In genomic region chr11:130123414-130124040, GRCh38 we compare ENCODE assay signal across 13 cellular contexts. TPM values are rescaled to one million over a fixed set of nuclear protein-coding genes. Genes with fewer than 3 reads are reported as not detected.
DNase-seq lines count a peak whose midpoint lies in the region; ATAC-seq and TF ChIP-seq lines count a peak whose summit lies in the region.
"Had no signal": no experiment of that assay in that cellular context is flagged by ENCODE, and none has a peak within 500 bp of the region (broad histone marks: within the 10 kb centered on the region; RNA-seq: fewer than 3 reads in every experiment).

No MANE protein-coding gene starts in this region.

- H3K9me3 ChIP-seq in right atrium auricular region = no peaks in the 10 kb centered on the region
- H3K9me3 ChIP-seq: uterus had no signal

- CTCF ChIA-PET in activated B cell treated with CpG ODN at 0.5 μM for 24 hours (lab: Charles Lee) = interaction anchor here (1.0 to 4.9 kb wide), 2 partner anchors 9 to 198 kb away, joined by 3 to 27 read pairs; no protein-coding TSS in a partner anchor

- no peak overlapping the region for H3K4me3 ChIP-seq in right atrium auricular region
- H3K4me3 ChIP-seq: uterus had no signal

- H3K9me3 Mint-ChIP-seq in CD14-positive monocyte (peaks cover 0 to 3% (median 0%) of the 10 kb centered on the region in 7 donors), activated B cell treated with CpG ODN at 0.5 μM for 24 hours (no peaks in the 10 kb centered on the region)
- H3K9me3 Mint-ChIP-seq: activated naive CD8-positive, alpha-beta T cell treated with anti-CD3 and anti-CD28 coated beads for 36 hours had no signal

- peaks cover 41% of the 10 kb centered on the region for H3K36me3 ChIP-seq in right atrium auricular region
- H3K36me3 ChIP-seq: uterus had no signal

- peak overlapping the region; percentile 98 to 100 (median 100) for H3K27ac Mint-ChIP-seq in CD14-positive monocyte
- H3K27ac Mint-ChIP-seq in activated B cell treated with CpG ODN at 0.5 μM for 24 hours = peak overlapping the region; percentile 27
- H3K27ac Mint-ChIP-seq: activated naive CD8-positive, alpha-beta T cell treated with anti-CD3 and anti-CD28 coated beads for 36 hours had no signal

- intact Hi-C loops in CD14-positive monocyte (cut with micrococcal nuclease) (loop anchor here (2.0 to 5.0 kb wide), 4 partner anchors 36 to 121 kb away; partner anchors contain the start of gene PRDM10 (in 1 of the 2)), activated B cell treated with CpG ODN at 0.5 μM for 24 hours (cut with micrococcal nuclease) (no loop called here), sciatic nerve (cut with DNase I) (no loop called here)

- ATAC-seq in activated B cell treated with CpG ODN at 0.5 μM for 24 hours (ENCODE audit: low read depth) = no peak
- ATAC-seq in sciatic nerve = peak; percentile 11
- no peak for ATAC-seq in HG02642 (IDR thresholded peaks at IDR 0.05; ENCODE audit: poor library complexity, unreplicated experiment)

- no peaks in the 10 kb centered on the region for H3K27me3 ChIP-seq in right atrium auricular region
- H3K27me3 ChIP-seq: uterus had no signal

- H3K4me3 Mint-ChIP-seq in CD14-positive monocyte = peak overlapping the region; percentile 54 to 64
- no peak overlapping the region for H3K4me3 Mint-ChIP-seq in activated B cell treated with CpG ODN at 0.5 μM for 24 hours
- H3K4me3 Mint-ChIP-seq: activated naive CD8-positive, alpha-beta T cell treated with anti-CD3 and anti-CD28 coated beads for 36 hours had no signal

- DNase-seq in CD14-positive monocyte (ENCODE audit: low spot score) = no peak
- DNase-seq in activated B cell treated with CpG ODN at 0.5 μM for 24 hours = no peak
- DNase-seq in right atrium auricular region (ENCODE audit: low spot score) = no peak
- no peak for DNase-seq in sciatic nerve (ENCODE audit: low spot score)
- no peak for DNase-seq in AML-193 (lab: John Stamatoyannopoulos, UW)
- DNase-seq in central memory CD4-positive, alpha-beta T cell = no peak
- no peak for DNase-seq in germinal center (ENCODE audit: low spot score)
- DNase-seq: activated naive CD8-positive, alpha-beta T cell treated with anti-CD3 and anti-CD28 coated beads for 36 hours; NCI-H1436 treated with DMSO at 0.1 percent for 48 hours; NCI-H526 treated with DMSO at 0.1 percent for 48 hours had no signal

- peak overlapping the region; percentile 56 for H3K27ac ChIP-seq in right atrium auricular region
- H3K27ac ChIP-seq: KMS-11 had no signal

- H3K4me1 Mint-ChIP-seq in CD14-positive monocyte (peaks cover 86% of the 10 kb centered on the region), activated B cell treated with CpG ODN at 0.5 μM for 24 hours (peaks cover 62% of the 10 kb centered on the region)

- peaks cover 85 to 91% of the 10 kb centered on the region in 2 donors for H3K36me3 Mint-ChIP-seq in CD14-positive monocyte
- peaks cover 47% of the 10 kb centered on the region for H3K36me3 Mint-ChIP-seq in activated B cell treated with CpG ODN at 0.5 μM for 24 hours (ENCODE audit: low read depth)

- POLR2A ChIA-PET in activated B cell treated with CpG ODN at 0.5 μM for 24 hours (lab: Charles Lee) = interaction anchor here (1.4 kb wide), 1 partner anchor 121 kb away, joined by 13 read pairs; the partner anchor contains the start of gene PRDM10

- TF ChIP-seq CTCF in CD14-positive monocyte (IDR thresholded peaks at IDR 0.05) = no peak
- TF ChIP-seq CTCF in activated B cell treated with CpG ODN at 0.5 μM for 24 hours (IDR thresholded peaks at IDR 0.05) = no peak
- no peak for TF ChIP-seq CTCF in right atrium auricular region (IDR thresholded peaks at IDR 0.05)

- H3K27me3 Mint-ChIP-seq in CD14-positive monocyte (ENCODE audit: low read depth in 3 of 3) (peaks cover 0 to 4% (median 2%) of the 10 kb centered on the region in 3 donors), activated B cell treated with CpG ODN at 0.5 μM for 24 hours (no peaks in the 10 kb centered on the region)

- H3K4me1 ChIP-seq in right atrium auricular region = peaks cover 0 to 19% of the 10 kb centered on the region in 2 donors

RNA-seq across cellular contexts. Expression of gene ST14, which starts 36.1 kb away (rescaled TPM):
- polyA plus RNA-seq in CD14-positive monocyte = 10 to 100 TPM; 13.3 to 23.6 TPM
- total RNA-seq in activated B cell treated with CpG ODN at 0.5 μM for 24 hours (22.6 and 23.9 TPM in 2 replicates), right atrium auricular region (1 to 10 TPM in 1 of 2 donors, under 1 TPM in 1; 0.85 to 6.0 TPM), sciatic nerve (2.8 TPM)

RNA-seq across cellular contexts. Expression of gene APLP2, which starts 53.8 kb away (rescaled TPM):
- 100 to 1,000 TPM; 486 to 591 TPM for polyA plus RNA-seq in CD14-positive monocyte
- 47.7 and 50.8 TPM in 2 replicates for total RNA-seq in activated B cell treated with CpG ODN at 0.5 μM for 24 hours
- 100 to 1,000 TPM; 326 to 454 TPM for total RNA-seq in right atrium auricular region
- total RNA-seq in sciatic nerve = 222 TPM

Comparison
In these comparisons a context has a peak if more than half of its experiments do, and no peak if none do; other contexts are left out.
1. intact Hi-C loops: an anchor here in CD14-positive monocyte (2.0 to 5.0 kb wide); none called in activated B cell treated with CpG ODN at 0.5 μM for 24 hours and sciatic nerve.